ENCODE assay signal across 18 cellular contexts in genomic region chr9:105700598-105701544, GRCh38. TPM values are rescaled to one million over a fixed set of nuclear protein-coding genes. Genes with fewer than 3 reads are reported as not detected.
"Had no signal": no experiment of that assay in that cellular context is flagged by ENCODE, and none has a peak within 500 bp of the region (broad histone marks: within the 10 kb centered on the region; RNA-seq: fewer than 3 reads in every experiment).

No MANE protein-coding gene starts in this region.

- H3K9me3 ChIP-seq: ascending aorta, esophagus muscularis mucosa, left lung, prostate gland, right lobe of liver, testis had no signal

- ATAC-seq: activated CD4-positive, alpha-beta T cell treated with anti-CD3 and anti-CD28 coated beads for 36 hours; activated CD8-positive, alpha-beta T cell treated with anti-CD3 and anti-CD28 coated beads for 36 hours; activated naive CD8-positive, alpha-beta T cell treated with anti-CD3 and anti-CD28 coated beads, Interleukin-2, amount 50 U/mL, for 24 hours; left lung had no signal

- H3K4me1 ChIP-seq: ascending aorta, prostate gland, right lobe of liver, testis had no signal

- DNase-seq: activated CD4-positive, alpha-beta T cell treated with anti-CD3 and anti-CD28 coated beads for 36 hours; activated CD8-positive, alpha-beta memory T cell treated with anti-CD3 and anti-CD28 coated beads, Interleukin-2, amount 50 U/mL, for 4 hours; activated CD8-positive, alpha-beta T cell treated with anti-CD3 and anti-CD28 coated beads for 36 hours; activated naive CD8-positive, alpha-beta T cell treated with anti-CD3 and anti-CD28 coated beads, Interleukin-2, amount 50 U/mL, for 24 hours; left lung; nephron progenitor cell; right lobe of liver; stimulated activated CD4-positive, alpha-beta T cell treated with anti-CD3 and anti-CD28 coated beads, Interleukin-12 subunit alpha, Interleukin-12 subunit beta, amount 100 ng/mL, for 4 hours; stimulated activated naive CD4-positive, alpha-beta T cell treated with Interleukin-2 at 50 U/mL for 16 hours; T1000; testis had no signal

- H3K4me3 ChIP-seq: ascending aorta, esophagus muscularis mucosa, left lung, prostate gland, right lobe of liver, testis had no signal

- H3K27me3 ChIP-seq: ascending aorta, esophagus muscularis mucosa, left lung, right lobe of liver, testis had no signal

- H3K27ac ChIP-seq: ascending aorta, esophagus muscularis mucosa, left lung, prostate gland, right lobe of liver, testis, VCaP had no signal

- H3K36me3 ChIP-seq: ascending aorta, esophagus muscularis mucosa, prostate gland, right lobe of liver had no signal

RNA-seq across cellular contexts. Expression of gene TAL2, which starts 38.6 kb away (rescaled TPM):
- total RNA-seq: activated CD4-positive, alpha-beta T cell treated with anti-CD3 and anti-CD28 coated beads for 36 hours; activated CD8-positive, alpha-beta T cell treated with anti-CD3 and anti-CD28 coated beads for 36 hours; ascending aorta; bronchial epithelial cell; esophagus muscularis mucosa; fibroblast of villous mesenchyme; prostate gland; testis had no signal
- polyA plus RNA-seq: urinary bladder had no signal
